Comparison of ENCODE assay signal across 2 cellular contexts in genomic region chr17:7175363-7175733, GRCh38.
TF ChIP-seq lines count a peak whose summit lies in the region.

No MANE protein-coding gene starts in this region.

TF ChIP-seq in HEK293, 187 proteins besides CTCF, POLR2A, EP300 and RAD21:
- 0 out of 2 replicates have a peak, but pooled peaks have one; percentile 4 for TF ChIP-seq ZSCAN23 (tag by site-specific recombination; IDR thresholded peaks at IDR 0.05)
- 0 out of 2 replicates have a peak, but pooled peaks have one; percentile 3 for TF ChIP-seq ZNF266 (tag by site-specific recombination; IDR thresholded peaks at IDR 0.05; ENCODE audit: low read depth)
- TF ChIP-seq ZNF354C (tag by site-specific recombination; IDR thresholded peaks at IDR 0.05; ENCODE audit: borderline replicate concordance, low read depth) = peak; percentile 34; the same call in 1 of the 2 replicates
- TF ChIP-seq ZNF830 (tag by site-specific recombination; IDR thresholded peaks at IDR 0.05; ENCODE audit: low read depth) = no peak
- no peak for TF ChIP-seq ZSCAN5A (tag by site-specific recombination; IDR thresholded peaks at IDR 0.05)
- 0 out of 2 replicates have a peak, but pooled peaks have one; percentile 9 for TF ChIP-seq ZBTB10 (tag by site-specific recombination; IDR thresholded peaks at IDR 0.05)
- TF ChIP-seq ZFHX2 (tag by site-specific recombination; conservative IDR thresholded peaks at IDR 0.05) = peak; percentile 85
- 0 out of 2 replicates have a peak, but pooled peaks have one; percentile 38 for TF ChIP-seq ZNF707 (tag by site-specific recombination; IDR thresholded peaks at IDR 0.05)
- no peak for TF ChIP-seq ZNF791 (tag by site-specific recombination; IDR thresholded peaks at IDR 0.05)
- TF ChIP-seq ZNF658 (tag by site-specific recombination; IDR thresholded peaks at IDR 0.05) = peak; percentile 19; the same call in 1 of the 2 replicates
- 0 out of 2 replicates have a peak, but pooled peaks have one; percentile 9 for TF ChIP-seq ZNF18 (tag by site-specific recombination; IDR thresholded peaks at IDR 0.05)
- TF ChIP-seq EGR2 (tag by site-specific recombination; IDR thresholded peaks at IDR 0.05; ENCODE audit: low read depth) = 0 out of 2 replicates have a peak, but pooled peaks have one; percentile 41
- no peak for TF ChIP-seq ZNF274 (IDR thresholded peaks at IDR 0.05; ENCODE audit: low read length)
- TF ChIP-seq ZNF274 (tag by site-specific recombination; IDR thresholded peaks at IDR 0.05; ENCODE audit: borderline replicate concordance) = 0 out of 2 replicates have a peak, but pooled peaks have one; percentile 38
- TF ChIP-seq ZNF704 (tag by site-specific recombination; IDR thresholded peaks at IDR 0.05) = peak; percentile 2; the same call in 1 of the 2 replicates
- 0 out of 2 replicates have a peak, but pooled peaks have one; percentile 3 for TF ChIP-seq HOXD13 (CRISPR knock-in tag; IDR thresholded peaks at IDR 0.05; ENCODE audit: borderline replicate concordance)
- no peak; the same call in 1 of the 2 replicates for TF ChIP-seq MYNN (tag by site-specific recombination; IDR thresholded peaks at IDR 0.05; ENCODE audit: borderline replicate concordance)

TF ChIP-seq in H1, 55 proteins besides CTCF, POLR2A, EP300 and RAD21:
- no peak for TF ChIP-seq KDM1A (IDR thresholded peaks at IDR 0.05; ENCODE audit: borderline replicate concordance, low read length)
TF ChIP-seq in H1: peak in this region for 0.
